ENCODE assay signal across 19 cellular contexts in genomic region chr3:98734737-98735136, GRCh38. TPM values are rescaled to one million over a fixed set of nuclear protein-coding genes. Genes with fewer than 3 reads are reported as not detected.
DNase-seq lines count a peak whose midpoint lies in the region; ATAC-seq, FAIRE-seq and TF ChIP-seq lines count a peak whose summit lies in the region.
"Had no signal": no experiment of that assay in that cellular context is flagged by ENCODE, and none has a peak within 500 bp of the region (broad histone marks: within the 10 kb centered on the region; RNA-seq: fewer than 3 reads in every experiment).

No MANE protein-coding gene starts in this region.

- H3K79me2 ChIP-seq in PC-3 (ENCODE audit: low read length): peaks cover 54% of the 10 kb centered on the region
- H3K79me2 ChIP-seq: parathyroid adenoma had no signal

- no peaks in the 10 kb centered on the region for H3F3A ChIP-seq in PC-3 (ENCODE audit: low read length, unreplicated experiment)

- no peak overlapping the region for H2AFZ ChIP-seq in PC-3 (ENCODE audit: low read length)

- H3K9me3 ChIP-seq in PC-3 (ENCODE audit: low read length) (no peaks in the 10 kb centered on the region), small intestine (ENCODE audit: control insufficient read depth, low read depth) (no peaks in the 10 kb centered on the region)
- H3K9me3 ChIP-seq: esophagus muscularis mucosa, Peyer's patch had no signal

- intact Hi-C loops in PC-3 (cut with micrococcal nuclease): loop anchor here (5.0 kb wide), 1 partner anchor 258 kb away; no protein-coding TSS in a partner anchor

- H3K4me3 Mint-ChIP-seq in progenitor cell of endocrine pancreas (ENCODE audit: low read depth) (peak overlapping the region; percentile 97), endothelial cell (ENCODE audit: unreplicated experiment) (no peak overlapping the region)
- no peak overlapping the region for H3K4me3 Mint-ChIP-seq in activated CD4-positive, alpha-beta memory T cell treated with anti-CD3 and anti-CD28 coated beads, Interleukin-2, amount 10 ng/mL, durations not matched to agents 7 days and 5 days

- H3K36me3 Mint-ChIP-seq in progenitor cell of endocrine pancreas (ENCODE audit: insufficient read depth) (peaks cover 16% of the 10 kb centered on the region), endothelial cell (ENCODE audit: low read depth, unreplicated experiment) (no peaks in the 10 kb centered on the region)
- H3K36me3 Mint-ChIP-seq in activated CD4-positive, alpha-beta memory T cell treated with anti-CD3 and anti-CD28 coated beads, Interleukin-2, amount 10 ng/mL, durations not matched to agents 7 days and 5 days (ENCODE audit: low read depth): no peaks in the 10 kb centered on the region
- H3K36me3 Mint-ChIP-seq: activated naive CD8-positive, alpha-beta T cell treated with anti-CD3 and anti-CD28 coated beads, Interleukin-2, amount 10 ng/mL, durations not matched to agents 7 days and 5 days had no signal

- H3K27me3 Mint-ChIP-seq in progenitor cell of endocrine pancreas (no peaks in the 10 kb centered on the region), endothelial cell (ENCODE audit: unreplicated experiment) (peaks cover 9% of the 10 kb centered on the region)
- H3K27me3 Mint-ChIP-seq in activated CD4-positive, alpha-beta memory T cell treated with anti-CD3 and anti-CD28 coated beads, Interleukin-2, amount 10 ng/mL, durations not matched to agents 7 days and 5 days: peaks cover 68% of the 10 kb centered on the region

- WGBS in small intestine, 3 donors: 75 to 82% (median 77%) methylated on average over 4 of the region's 4 CpGs

- ATAC-seq in PC-3: no peak

- H3K36me3 ChIP-seq in PC-3 (ENCODE audit: low read depth, low read length) (no peaks in the 10 kb centered on the region), small intestine (ENCODE audit: control insufficient read depth in 2 of 2, insufficient read depth in 2 of 2, low read length in 2 of 2) (no peaks in the 10 kb centered on the region)
- H3K36me3 ChIP-seq: BLaER1, esophagus muscularis mucosa, Peyer's patch had no signal

- H3K27ac Mint-ChIP-seq in progenitor cell of endocrine pancreas: no peak overlapping the region
- no peak overlapping the region for H3K27ac Mint-ChIP-seq in activated CD4-positive, alpha-beta memory T cell treated with anti-CD3 and anti-CD28 coated beads, Interleukin-2, amount 10 ng/mL, durations not matched to agents 7 days and 5 days
- H3K27ac Mint-ChIP-seq in endothelial cell (ENCODE audit: unreplicated experiment): no peak overlapping the region
- H3K27ac Mint-ChIP-seq: activated naive CD8-positive, alpha-beta T cell treated with anti-CD3 and anti-CD28 coated beads, Interleukin-2, amount 10 ng/mL, durations not matched to agents 7 days and 5 days had no signal

- no peaks in the 10 kb centered on the region for H3K9me2 ChIP-seq in PC-3 (replicated peaks; ENCODE audit: low read length)

- POLR2A ChIA-PET in PC-3 (lab: Charles Lee; ENCODE audit: unreplicated experiment): no interaction called here
- POLR2A ChIA-PET in activated CD4-positive, alpha-beta memory T cell treated with anti-CD3 and anti-CD28 coated beads, Interleukin-2, amount 10 ng/mL, durations not matched to agents 7 days and 5 days (lab: Charles Lee): no interaction called here

- BruUV-seq in PC-3 (replicated peaks; lab: Mats Ljungman, UMichigan): no TSS peak

- peak overlapping the region; percentile 95 for H3K4me2 ChIP-seq in PC-3 (ENCODE audit: low read length)
- H3K4me2 ChIP-seq: BLaER1 had no signal

- DNase-seq in G401 (ENCODE audit: low spot score): peak; percentile 78
- peak; percentile 15 for DNase-seq in PC-3
- DNase-seq in fibroblast of the aortic adventitia (ENCODE audit: low read depth): peak; percentile 42
- DNase-seq in progenitor cell of endocrine pancreas (ENCODE audit: low spot score, unreplicated experiment): no peak
- DNase-seq in activated CD4-positive, alpha-beta memory T cell treated with anti-CD3 and anti-CD28 coated beads, Interleukin-2, amount 10 ng/mL, durations not matched to agents 7 days and 5 days: no peak
- no peak for DNase-seq in NCI-H2107 (lab: John Stamatoyannopoulos, UW)
- DNase-seq in endothelial cell (ENCODE audit: low spot score): no peak
- DNase-seq in small intestine: no peak
- DNase-seq: activated CD4-positive, CD25-positive, alpha-beta regulatory T cell treated with anti-CD3 and anti-CD28 coated beads, Interleukin-2, amount 50 U/mL, for 72 hours; activated naive CD8-positive, alpha-beta T cell treated with anti-CD3 and anti-CD28 coated beads, Interleukin-2, amount 10 ng/mL, durations not matched to agents 7 days and 5 days; DMS79 treated with DMSO at 0.1 percent for 48 hours; NCI-H1092; Peyer's patch had no signal

- no peak overlapping the region for H3K9ac ChIP-seq in PC-3 (ENCODE audit: low read length)
- H3K9ac ChIP-seq: BLaER1, parathyroid adenoma had no signal

- H4K20me1 ChIP-seq in PC-3 (ENCODE audit: low read length): no peaks in the 10 kb centered on the region
- H4K20me1 ChIP-seq: BLaER1 had no signal

- H3K27me3 ChIP-seq in PC-3 (ENCODE audit: low read length) (no peaks in the 10 kb centered on the region), small intestine (ENCODE audit: control insufficient read depth in 2 of 2, insufficient read depth in 2 of 2, low read length in 2 of 2) (peaks cover 0 to 9% of the 10 kb centered on the region in 2 donors)
- H3K27me3 ChIP-seq: BLaER1, esophagus muscularis mucosa, Peyer's patch had no signal

- H3K9me3 Mint-ChIP-seq in progenitor cell of endocrine pancreas (ENCODE audit: low read depth): peaks cover 4% of the 10 kb centered on the region
- H3K9me3 Mint-ChIP-seq in activated CD4-positive, alpha-beta memory T cell treated with anti-CD3 and anti-CD28 coated beads, Interleukin-2, amount 10 ng/mL, durations not matched to agents 7 days and 5 days: no peaks in the 10 kb centered on the region
- H3K9me3 Mint-ChIP-seq in endothelial cell (ENCODE audit: unreplicated experiment): no peaks in the 10 kb centered on the region
- H3K9me3 Mint-ChIP-seq: activated naive CD8-positive, alpha-beta T cell treated with anti-CD3 and anti-CD28 coated beads, Interleukin-2, amount 10 ng/mL, durations not matched to agents 7 days and 5 days had no signal

- TF ChIP-seq CTCF in PC-3 (conservative IDR thresholded peaks at IDR 0.05; ENCODE audit: low read depth, low read length): no peak
- no peak for TF ChIP-seq CTCF in fibroblast of the aortic adventitia (IDR thresholded peaks at IDR 0.05; ENCODE audit: insufficient read depth, low read length)
- TF ChIP-seq CTCF in progenitor cell of endocrine pancreas (IDR thresholded peaks at IDR 0.05; ENCODE audit: unreplicated experiment): no peak
- TF ChIP-seq CTCF in endothelial cell (IDR thresholded peaks at IDR 0.05; ENCODE audit: unreplicated experiment): no peak

- no peak overlapping the region for H3K27ac ChIP-seq in PC-3 (ENCODE audit: low read length)
- H3K27ac ChIP-seq in small intestine (ENCODE audit: low read depth in 1 of 2, low read length in 1 of 2): no peak overlapping the region
- H3K27ac ChIP-seq: BLaER1, parathyroid adenoma, Peyer's patch had no signal

- H3K4me1 ChIP-seq in PC-3 (ENCODE audit: insufficient read depth, low read length) (peaks cover 45% of the 10 kb centered on the region), small intestine (ENCODE audit: control insufficient read depth in 2 of 2, insufficient read depth in 1 of 2, low read depth in 1 of 2, low read length in 1 of 2) (no peaks in the 10 kb centered on the region)

- peak overlapping the region; percentile 96 for H3K4me3 ChIP-seq in PC-3 (ENCODE audit: low read length)
- no peak overlapping the region for H3K4me3 ChIP-seq in fibroblast of the aortic adventitia (ENCODE audit: low read depth, low read length)
- no peak overlapping the region for H3K4me3 ChIP-seq in small intestine (ENCODE audit: low read depth in 1 of 2, low read length in 2 of 2)
- H3K4me3 ChIP-seq: BLaER1 had no signal

- FAIRE-seq in small intestine (lab: Jason Lieb, UNC): no peak
- FAIRE-seq: colon had no signal

- H3K4me1 Mint-ChIP-seq in progenitor cell of endocrine pancreas (ENCODE audit: low read depth) (peaks cover 46% of the 10 kb centered on the region), endothelial cell (ENCODE audit: unreplicated experiment) (peaks cover 33% of the 10 kb centered on the region)
- peaks cover 14% of the 10 kb centered on the region for H3K4me1 Mint-ChIP-seq in activated CD4-positive, alpha-beta memory T cell treated with anti-CD3 and anti-CD28 coated beads, Interleukin-2, amount 10 ng/mL, durations not matched to agents 7 days and 5 days

- in situ Hi-C loops in G401 (cut with HindIII; ENCODE audit: low sequenced_read_pairs): no loop called here

- CTCF ChIA-PET in PC-3 (lab: Charles Lee): interaction anchor here (0.6 kb wide), 1 partner anchor 59 kb away, joined by 4 read pairs; no protein-coding TSS in a partner anchor
- CTCF ChIA-PET in activated CD4-positive, alpha-beta memory T cell treated with anti-CD3 and anti-CD28 coated beads, Interleukin-2, amount 10 ng/mL, durations not matched to agents 7 days and 5 days (lab: Charles Lee): no interaction called here

RNA-seq across cellular contexts. Expression of gene ST3GAL6, which starts 28.4 kb away (rescaled TPM):
- not detected in 2 replicates for total RNA-seq in G401 (2014; rRNA removed; shearing (Covaris generic))
- 7.3 and 11.5 TPM in 2 replicates for total RNA-seq in PC-3 (2014; rRNA removed)
- 2.3 and 3.5 TPM in 2 replicates for total RNA-seq in fibroblast of the aortic adventitia (ENCODE audit: low replicate concordance)
- total RNA-seq in progenitor cell of endocrine pancreas: 46.8 and 49.2 TPM in 2 replicates
- total RNA-seq in activated CD4-positive, alpha-beta memory T cell treated with anti-CD3 and anti-CD28 coated beads, Interleukin-2, amount 10 ng/mL, durations not matched to agents 7 days and 5 days: not detected
- 6.5 TPM for total RNA-seq in endothelial cell (ENCODE audit: unreplicated experiment)
- 1 to 10 TPM in 2 of 3 donors, not detected in 1; 2.2 to 3.2 TPM for polyA plus RNA-seq in small intestine
- total RNA-seq: NCI-H460; T-helper 1 cell treated with Interleukin-12 subunit alpha and Interleukin-12 subunit beta and Interleukin-4 antibody, amounts not matched to agents 30 ng/mL and 1 ng/mL, for 36 hours had no signal

Comparison
In these comparisons a context has a peak if more than half of its experiments do, and no peak if none do; other contexts are left out.
1. DNase-seq: peak in G401 (single experiment), PC-3 (single experiment) and fibroblast of the aortic adventitia (single experiment); none in progenitor cell of endocrine pancreas (single experiment), activated CD4-positive, alpha-beta memory T cell treated with anti-CD3 and anti-CD28 coated beads, Interleukin-2, amount 10 ng/mL, durations not matched to agents 7 days and 5 days (single experiment), NCI-H2107 (single experiment), endothelial cell (single experiment) and small intestine (single experiment).